Comparison of ENCODE assay signal across 15 cellular contexts in genomic region chr5:142644127-142644526, GRCh38. TPM values are rescaled to one million over a fixed set of nuclear protein-coding genes. Genes with fewer than 3 reads are reported as not detected.
DNase-seq lines count a peak whose midpoint lies in the region; ATAC-seq and TF ChIP-seq lines count a peak whose summit lies in the region.
"Had no signal": no experiment of that assay in that cellular context is flagged by ENCODE, and none has a peak within 500 bp of the region (broad histone marks: within the 10 kb centered on the region; RNA-seq: fewer than 3 reads in every experiment).

No MANE protein-coding gene starts in this region.

- no peaks in the 10 kb centered on the region for H3K36me3 ChIP-seq in SJSA1
- H3K36me3 ChIP-seq: spleen had no signal

- peaks cover 23% of the 10 kb centered on the region for H3K4me1 ChIP-seq in SJSA1 (replicated peaks)

- H3K27ac ChIP-seq in SJSA1, result peak overlapping the region; percentile 92
- H3K27ac ChIP-seq: spleen had no signal

- H3K9me3 ChIP-seq in SJSA1 (replicated peaks), result no peaks in the 10 kb centered on the region
- H3K9me3 ChIP-seq: spleen had no signal

- H3K4me3 ChIP-seq in SJSA1, result no peak overlapping the region
- H3K4me3 ChIP-seq in fibroblast of mammary gland (ENCODE audit: control insufficient read depth, low read depth, low read length), result no peak overlapping the region
- no peak overlapping the region for H3K4me3 ChIP-seq in skeletal muscle cell (ENCODE audit: low read depth, low read length)
- H3K4me3 ChIP-seq: hepatocyte, lung, spleen had no signal

- DNase-seq in ELR (ENCODE audit: low read depth) (peak; percentile 62), SJSA1 (ENCODE audit: low read depth in 1 of 2, low spot score in 2 of 2) (peak in 1 of 2 experiments; percentile 45), fibroblast of mammary gland (ENCODE audit: low read depth) (peak; percentile 41), skeletal muscle cell (ENCODE audit: low read depth) (peak; percentile 19), NCI-H82 treated with DMSO at 0.1 percent for 48 hours (lab: John Stamatoyannopoulos, UW; ENCODE audit: unreplicated experiment) (no peak), T-helper 1 cell (no peak)
- DNase-seq: activated naive CD4-positive, alpha-beta T cell; NCI-H2029 treated with DMSO at 0.1 percent for 48 hours; spleen had no signal

- H3K27me3 ChIP-seq in SJSA1 (replicated peaks), result no peaks in the 10 kb centered on the region
- H3K27me3 ChIP-seq: hepatocyte, spleen had no signal

- TF ChIP-seq CTCF in fibroblast of mammary gland (conservative IDR thresholded peaks at IDR 0.05; ENCODE audit: control insufficient read depth, insufficient read depth, low read depth, low read length), result no peak

- ATAC-seq in HG02885 (IDR thresholded peaks at IDR 0.05; ENCODE audit: poor library complexity, unreplicated experiment) (no peak), HG03565 (IDR thresholded peaks at IDR 0.05; ENCODE audit: unreplicated experiment) (no peak)

RNA-seq across cellular contexts. Expression of gene FGF1, which starts 41.8 kb away (rescaled TPM):
- 15.5 and 36.7 TPM in 2 replicates for total RNA-seq in SJSA1 (2014; rRNA removed; shearing (Covaris generic))
- total RNA-seq: B cell, SK-MEL-5 had no signal

Comparison
In these comparisons a context has a peak if more than half of its experiments do, and no peak if none do; other contexts are left out.
1. DNase-seq: peak in ELR (single experiment), fibroblast of mammary gland (single experiment) and skeletal muscle cell (single experiment); none in NCI-H82 treated with DMSO at 0.1 percent for 48 hours (single experiment) and T-helper 1 cell (0 of 5).